1 cellular context compared by ENCODE assay signal in the genomic region with DNA sequence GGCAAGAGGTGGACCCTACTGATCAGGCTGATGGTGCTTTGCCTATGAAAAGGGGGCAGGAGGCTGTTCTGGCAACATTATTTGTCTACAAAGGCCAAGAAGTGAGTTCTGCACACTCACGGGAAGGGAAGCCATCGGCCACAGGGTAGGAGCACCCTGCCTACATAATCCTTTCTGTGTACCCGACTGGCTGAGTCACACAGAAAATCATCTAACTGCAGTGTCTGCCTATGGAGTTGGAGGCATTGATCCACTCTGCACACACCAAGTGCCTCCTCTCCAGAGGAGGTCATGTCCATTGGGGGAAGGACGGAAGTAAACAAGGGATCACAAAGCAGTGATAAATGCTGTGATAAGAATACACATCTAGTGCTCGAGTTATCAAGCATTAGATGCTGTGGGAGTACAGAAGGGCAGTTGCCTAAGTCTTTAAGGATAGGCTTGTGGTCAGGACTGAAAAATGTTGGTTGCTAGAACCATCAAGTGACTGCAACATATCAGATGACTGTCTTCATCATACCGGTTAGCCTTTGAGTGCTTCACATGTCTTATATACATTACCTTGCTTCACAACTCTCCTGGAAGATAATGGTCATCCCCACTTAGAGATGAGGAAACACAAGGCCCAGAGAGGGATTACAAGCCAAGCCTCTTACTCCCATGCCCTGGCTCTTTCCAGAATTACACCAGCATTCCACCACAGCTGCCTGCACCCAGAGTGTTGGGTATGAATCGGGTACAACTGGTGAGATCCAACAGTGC.
TF ChIP-seq lines count a peak whose summit lies in the region.

No MANE protein-coding gene starts in this region.

TF ChIP-seq in HepG2, 621 proteins besides CTCF, POLR2A, EP300 and RAD21 (continued from another document and continues in another):
- TF ChIP-seq ZNF839 (CRISPR knock-in tag; IDR thresholded peaks at IDR 0.05; ENCODE audit: borderline replicate concordance): no peak
- TF ChIP-seq ZC3H4 (CRISPR knock-in tag; IDR thresholded peaks at IDR 0.05; ENCODE audit: borderline replicate concordance): peak; percentile 73; the same call in 1 of the 2 replicates
- no peak for TF ChIP-seq CEBPG (CRISPR knock-in tag; IDR thresholded peaks at IDR 0.05)
- TF ChIP-seq ZKSCAN1 (IDR thresholded peaks at IDR 0.05; ENCODE audit: low read length): no peak
- TF ChIP-seq ZNF879 (CRISPR knock-in tag; IDR thresholded peaks at IDR 0.05): peak; percentile 34; the same call in 1 of the 2 replicates
- TF ChIP-seq, protein P1, sequence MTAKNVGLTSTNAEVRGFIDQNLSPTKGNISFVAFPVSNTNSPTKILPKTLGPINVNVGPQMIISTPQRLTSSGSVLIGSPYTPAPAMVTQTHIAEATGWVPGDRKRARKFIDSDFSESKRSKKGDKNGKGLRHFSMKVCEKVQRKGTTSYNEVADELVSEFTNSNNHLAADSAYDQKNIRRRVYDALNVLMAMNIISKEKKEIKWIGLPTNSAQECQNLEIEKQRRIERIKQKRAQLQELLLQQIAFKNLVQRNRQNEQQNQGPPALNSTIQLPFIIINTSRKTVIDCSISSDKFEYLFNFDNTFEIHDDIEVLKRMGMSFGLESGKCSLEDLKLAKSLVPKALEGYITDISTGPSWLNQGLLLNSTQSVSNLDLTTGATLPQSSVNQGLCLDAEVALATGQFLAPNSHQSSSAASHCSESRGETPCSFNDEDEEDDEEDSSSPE (CRISPR knock-in tag; IDR thresholded peaks at IDR 0.05): 0 out of 2 replicates have a peak, but pooled peaks have one; percentile 18
- TF ChIP-seq PLRG1 (conservative IDR thresholded peaks at IDR 0.05): no peak
- TF ChIP-seq, protein P2, sequence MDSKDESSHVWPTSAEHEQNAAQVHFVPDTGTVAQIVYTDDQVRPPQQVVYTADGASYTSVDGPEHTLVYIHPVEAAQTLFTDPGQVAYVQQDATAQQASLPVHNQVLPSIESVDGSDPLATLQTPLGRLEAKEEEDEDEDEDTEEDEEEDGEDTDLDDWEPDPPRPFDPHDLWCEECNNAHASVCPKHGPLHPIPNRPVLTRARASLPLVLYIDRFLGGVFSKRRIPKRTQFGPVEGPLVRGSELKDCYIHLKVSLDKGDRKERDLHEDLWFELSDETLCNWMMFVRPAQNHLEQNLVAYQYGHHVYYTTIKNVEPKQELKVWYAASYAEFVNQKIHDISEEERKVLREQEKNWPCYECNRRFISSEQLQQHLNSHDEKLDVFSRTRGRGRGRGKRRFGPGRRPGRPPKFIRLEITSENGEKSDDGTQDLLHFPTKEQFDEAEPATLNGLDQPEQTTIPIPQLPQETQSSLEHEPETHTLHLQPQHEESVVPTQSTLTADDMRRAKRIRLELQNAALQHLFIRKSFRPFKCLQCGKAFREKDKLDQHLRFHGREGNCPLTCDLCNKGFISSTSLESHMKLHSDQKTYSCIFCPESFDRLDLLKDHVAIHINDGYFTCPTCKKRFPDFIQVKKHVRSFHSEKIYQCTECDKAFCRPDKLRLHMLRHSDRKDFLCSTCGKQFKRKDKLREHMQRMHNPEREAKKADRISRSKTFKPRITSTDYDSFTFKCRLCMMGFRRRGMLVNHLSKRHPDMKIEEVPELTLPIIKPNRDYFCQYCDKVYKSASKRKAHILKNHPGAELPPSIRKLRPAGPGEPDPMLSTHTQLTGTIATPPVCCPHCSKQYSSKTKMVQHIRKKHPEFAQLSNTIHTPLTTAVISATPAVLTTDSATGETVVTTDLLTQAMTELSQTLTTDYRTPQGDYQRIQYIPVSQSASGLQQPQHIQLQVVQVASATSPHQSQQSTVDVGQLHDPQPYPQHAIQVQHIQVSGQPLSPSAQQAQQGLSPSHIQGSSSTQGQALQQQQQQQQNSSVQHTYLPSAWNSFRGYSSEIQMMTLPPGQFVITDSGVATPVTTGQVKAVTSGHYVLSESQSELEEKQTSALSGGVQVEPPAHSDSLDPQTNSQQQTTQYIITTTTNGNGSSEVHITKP (CRISPR knock-in tag; IDR thresholded peaks at IDR 0.05; ENCODE audit: low read depth): 0 out of 2 replicates have a peak, but pooled peaks have one; percentile 30
- no peak for TF ChIP-seq NCOA5 (CRISPR knock-in tag; IDR thresholded peaks at IDR 0.05)
- no peak for TF ChIP-seq ZNF335 (CRISPR knock-in tag; IDR thresholded peaks at IDR 0.05)
- TF ChIP-seq KLF16 (CRISPR knock-in tag; IDR thresholded peaks at IDR 0.05): peak in 1 of 2 experiments; percentile 64; a peak in 2 of 4 replicates
- no peak for TF ChIP-seq ZNF460 (CRISPR knock-in tag; IDR thresholded peaks at IDR 0.05; ENCODE audit: borderline replicate concordance)
- TF ChIP-seq KLF9 (CRISPR knock-in tag; IDR thresholded peaks at IDR 0.05; ENCODE audit: low read depth): 0 out of 2 replicates have a peak, but pooled peaks have one; percentile 11
- no peak for TF ChIP-seq TBP (CRISPR knock-in tag; IDR thresholded peaks at IDR 0.05)
- TF ChIP-seq ZBTB21 (CRISPR knock-in tag; IDR thresholded peaks at IDR 0.05): 0 out of 2 replicates have a peak, but pooled peaks have one; percentile 9
- no peak for TF ChIP-seq ZNF317 (CRISPR knock-in tag; IDR thresholded peaks at IDR 0.05)
- no peak for TF ChIP-seq AGO2 (optimal IDR thresholded peaks at IDR 0.05; ENCODE audit: low read depth, low read length)
- TF ChIP-seq FOXC1 (CRISPR knock-in tag; IDR thresholded peaks at IDR 0.05; ENCODE audit: borderline replicate concordance): no peak
- TF ChIP-seq ZNF782 (CRISPR knock-in tag; IDR thresholded peaks at IDR 0.05; ENCODE audit: borderline replicate concordance): no peak
- TF ChIP-seq, protein P3, sequence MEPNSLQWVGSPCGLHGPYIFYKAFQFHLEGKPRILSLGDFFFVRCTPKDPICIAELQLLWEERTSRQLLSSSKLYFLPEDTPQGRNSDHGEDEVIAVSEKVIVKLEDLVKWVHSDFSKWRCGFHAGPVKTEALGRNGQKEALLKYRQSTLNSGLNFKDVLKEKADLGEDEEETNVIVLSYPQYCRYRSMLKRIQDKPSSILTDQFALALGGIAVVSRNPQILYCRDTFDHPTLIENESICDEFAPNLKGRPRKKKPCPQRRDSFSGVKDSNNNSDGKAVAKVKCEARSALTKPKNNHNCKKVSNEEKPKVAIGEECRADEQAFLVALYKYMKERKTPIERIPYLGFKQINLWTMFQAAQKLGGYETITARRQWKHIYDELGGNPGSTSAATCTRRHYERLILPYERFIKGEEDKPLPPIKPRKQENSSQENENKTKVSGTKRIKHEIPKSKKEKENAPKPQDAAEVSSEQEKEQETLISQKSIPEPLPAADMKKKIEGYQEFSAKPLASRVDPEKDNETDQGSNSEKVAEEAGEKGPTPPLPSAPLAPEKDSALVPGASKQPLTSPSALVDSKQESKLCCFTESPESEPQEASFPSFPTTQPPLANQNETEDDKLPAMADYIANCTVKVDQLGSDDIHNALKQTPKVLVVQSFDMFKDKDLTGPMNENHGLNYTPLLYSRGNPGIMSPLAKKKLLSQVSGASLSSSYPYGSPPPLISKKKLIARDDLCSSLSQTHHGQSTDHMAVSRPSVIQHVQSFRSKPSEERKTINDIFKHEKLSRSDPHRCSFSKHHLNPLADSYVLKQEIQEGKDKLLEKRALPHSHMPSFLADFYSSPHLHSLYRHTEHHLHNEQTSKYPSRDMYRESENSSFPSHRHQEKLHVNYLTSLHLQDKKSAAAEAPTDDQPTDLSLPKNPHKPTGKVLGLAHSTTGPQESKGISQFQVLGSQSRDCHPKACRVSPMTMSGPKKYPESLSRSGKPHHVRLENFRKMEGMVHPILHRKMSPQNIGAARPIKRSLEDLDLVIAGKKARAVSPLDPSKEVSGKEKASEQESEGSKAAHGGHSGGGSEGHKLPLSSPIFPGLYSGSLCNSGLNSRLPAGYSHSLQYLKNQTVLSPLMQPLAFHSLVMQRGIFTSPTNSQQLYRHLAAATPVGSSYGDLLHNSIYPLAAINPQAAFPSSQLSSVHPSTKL (CRISPR knock-in tag; IDR thresholded peaks at IDR 0.05): peak; percentile 84
- peak; percentile 38 for TF ChIP-seq XRCC5 (optimal IDR thresholded peaks at IDR 0.05; ENCODE audit: low read length)
- no peak for TF ChIP-seq IKZF4 (CRISPR knock-in tag; IDR thresholded peaks at IDR 0.05; ENCODE audit: borderline replicate concordance, low read depth, not compliant biosample characterization)
- no peak for TF ChIP-seq REPIN1 (CRISPR knock-in tag; IDR thresholded peaks at IDR 0.05; ENCODE audit: borderline replicate concordance, low read depth)
- no peak for TF ChIP-seq SATB2 (CRISPR knock-in tag; IDR thresholded peaks at IDR 0.05)
- TF ChIP-seq CENPT (CRISPR knock-in tag; IDR thresholded peaks at IDR 0.05; ENCODE audit: low read depth): no peak
- TF ChIP-seq KLF12 (CRISPR knock-in tag; IDR thresholded peaks at IDR 0.05; ENCODE audit: borderline replicate concordance): no peak
- TF ChIP-seq, protein P4, sequence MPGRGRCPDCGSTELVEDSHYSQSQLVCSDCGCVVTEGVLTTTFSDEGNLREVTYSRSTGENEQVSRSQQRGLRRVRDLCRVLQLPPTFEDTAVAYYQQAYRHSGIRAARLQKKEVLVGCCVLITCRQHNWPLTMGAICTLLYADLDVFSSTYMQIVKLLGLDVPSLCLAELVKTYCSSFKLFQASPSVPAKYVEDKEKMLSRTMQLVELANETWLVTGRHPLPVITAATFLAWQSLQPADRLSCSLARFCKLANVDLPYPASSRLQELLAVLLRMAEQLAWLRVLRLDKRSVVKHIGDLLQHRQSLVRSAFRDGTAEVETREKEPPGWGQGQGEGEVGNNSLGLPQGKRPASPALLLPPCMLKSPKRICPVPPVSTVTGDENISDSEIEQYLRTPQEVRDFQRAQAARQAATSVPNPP (CRISPR knock-in tag; IDR thresholded peaks at IDR 0.05): no peak
- no peak for TF ChIP-seq MEIS1 (CRISPR knock-in tag; IDR thresholded peaks at IDR 0.05; ENCODE audit: borderline replicate concordance)
- TF ChIP-seq ZNF430 (CRISPR knock-in tag; IDR thresholded peaks at IDR 0.05): no peak
- TF ChIP-seq, protein P5, sequence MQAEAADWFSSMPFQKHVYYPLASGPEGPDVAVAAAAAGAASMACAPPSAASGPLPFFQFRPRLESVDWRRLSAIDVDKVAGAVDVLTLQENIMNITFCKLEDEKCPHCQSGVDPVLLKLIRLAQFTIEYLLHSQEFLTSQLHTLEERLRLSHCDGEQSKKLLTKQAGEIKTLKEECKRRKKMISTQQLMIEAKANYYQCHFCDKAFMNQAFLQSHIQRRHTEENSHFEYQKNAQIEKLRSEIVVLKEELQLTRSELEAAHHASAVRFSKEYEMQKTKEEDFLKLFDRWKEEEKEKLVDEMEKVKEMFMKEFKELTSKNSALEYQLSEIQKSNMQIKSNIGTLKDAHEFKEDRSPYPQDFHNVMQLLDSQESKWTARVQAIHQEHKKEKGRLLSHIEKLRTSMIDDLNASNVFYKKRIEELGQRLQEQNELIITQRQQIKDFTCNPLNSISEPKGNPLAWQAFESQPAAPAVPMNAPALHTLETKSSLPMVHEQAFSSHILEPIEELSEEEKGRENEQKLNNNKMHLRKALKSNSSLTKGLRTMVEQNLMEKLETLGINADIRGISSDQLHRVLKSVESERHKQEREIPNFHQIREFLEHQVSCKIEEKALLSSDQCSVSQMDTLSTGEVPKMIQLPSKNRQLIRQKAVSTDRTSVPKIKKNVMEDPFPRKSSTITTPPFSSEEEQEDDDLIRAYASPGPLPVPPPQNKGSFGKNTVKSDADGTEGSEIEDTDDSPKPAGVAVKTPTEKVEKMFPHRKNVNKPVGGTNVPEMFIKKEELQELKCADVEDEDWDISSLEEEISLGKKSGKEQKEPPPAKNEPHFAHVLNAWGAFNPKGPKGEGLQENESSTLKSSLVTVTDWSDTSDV (CRISPR knock-in tag; IDR thresholded peaks at IDR 0.05): no peak
- no peak for TF ChIP-seq PRPF4 (IDR thresholded peaks at IDR 0.05; ENCODE audit: low read depth, low read length, poor library complexity, severe bottlenecking)
- no peak for TF ChIP-seq AHR (CRISPR knock-in tag; IDR thresholded peaks at IDR 0.05)
- peak; percentile 80; the same call in 1 of the 2 replicates for TF ChIP-seq HDAC1 (CRISPR knock-in tag; IDR thresholded peaks at IDR 0.05)
- no peak for TF ChIP-seq ZNF501 (CRISPR knock-in tag; IDR thresholded peaks at IDR 0.05)
- TF ChIP-seq SRSF4 (IDR thresholded peaks at IDR 0.05; ENCODE audit: low read depth, low read length, poor library complexity, severe bottlenecking): no peak
- TF ChIP-seq ZNF350 (CRISPR knock-in tag; IDR thresholded peaks at IDR 0.05; ENCODE audit: borderline replicate concordance, low read depth): 0 out of 2 replicates have a peak, but pooled peaks have one; percentile 20
- TF ChIP-seq SALL1 (CRISPR knock-in tag; IDR thresholded peaks at IDR 0.05): peak; percentile 88
- TF ChIP-seq, protein P6, sequence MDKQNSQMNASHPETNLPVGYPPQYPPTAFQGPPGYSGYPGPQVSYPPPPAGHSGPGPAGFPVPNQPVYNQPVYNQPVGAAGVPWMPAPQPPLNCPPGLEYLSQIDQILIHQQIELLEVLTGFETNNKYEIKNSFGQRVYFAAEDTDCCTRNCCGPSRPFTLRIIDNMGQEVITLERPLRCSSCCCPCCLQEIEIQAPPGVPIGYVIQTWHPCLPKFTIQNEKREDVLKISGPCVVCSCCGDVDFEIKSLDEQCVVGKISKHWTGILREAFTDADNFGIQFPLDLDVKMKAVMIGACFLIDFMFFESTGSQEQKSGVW (CRISPR knock-in tag; IDR thresholded peaks at IDR 0.05; ENCODE audit: borderline replicate concordance): no peak
- no peak for TF ChIP-seq ZNF367 (CRISPR knock-in tag; IDR thresholded peaks at IDR 0.05; ENCODE audit: borderline replicate concordance)
- TF ChIP-seq, protein P7, sequence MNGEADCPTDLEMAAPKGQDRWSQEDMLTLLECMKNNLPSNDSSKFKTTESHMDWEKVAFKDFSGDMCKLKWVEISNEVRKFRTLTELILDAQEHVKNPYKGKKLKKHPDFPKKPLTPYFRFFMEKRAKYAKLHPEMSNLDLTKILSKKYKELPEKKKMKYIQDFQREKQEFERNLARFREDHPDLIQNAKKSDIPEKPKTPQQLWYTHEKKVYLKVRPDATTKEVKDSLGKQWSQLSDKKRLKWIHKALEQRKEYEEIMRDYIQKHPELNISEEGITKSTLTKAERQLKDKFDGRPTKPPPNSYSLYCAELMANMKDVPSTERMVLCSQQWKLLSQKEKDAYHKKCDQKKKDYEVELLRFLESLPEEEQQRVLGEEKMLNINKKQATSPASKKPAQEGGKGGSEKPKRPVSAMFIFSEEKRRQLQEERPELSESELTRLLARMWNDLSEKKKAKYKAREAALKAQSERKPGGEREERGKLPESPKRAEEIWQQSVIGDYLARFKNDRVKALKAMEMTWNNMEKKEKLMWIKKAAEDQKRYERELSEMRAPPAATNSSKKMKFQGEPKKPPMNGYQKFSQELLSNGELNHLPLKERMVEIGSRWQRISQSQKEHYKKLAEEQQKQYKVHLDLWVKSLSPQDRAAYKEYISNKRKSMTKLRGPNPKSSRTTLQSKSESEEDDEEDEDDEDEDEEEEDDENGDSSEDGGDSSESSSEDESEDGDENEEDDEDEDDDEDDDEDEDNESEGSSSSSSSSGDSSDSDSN (CRISPR knock-in tag; IDR thresholded peaks at IDR 0.05): peak; percentile 42; the same call in 1 of the 2 replicates
